Comparison of ENCODE assay signal across 22 cellular contexts in genomic region chr4:169131556-169132208, GRCh38.
DNase-seq lines count a peak whose midpoint lies in the region; ATAC-seq, FAIRE-seq and TF ChIP-seq lines count a peak whose summit lies in the region.
"Had no signal": no experiment of that assay in that cellular context is flagged by ENCODE, and none has a peak within 500 bp of the region (broad histone marks: within the 10 kb centered on the region; RNA-seq: fewer than 3 reads in every experiment).

No MANE protein-coding gene starts in this region.

- POLR2A ChIA-PET in T-cell (lab: Charles Lee) = no interaction called here

- DNase-seq in right lobe of liver (no peak), H54 (ENCODE audit: insufficient read length, low spot score) (no peak), T1000 (lab: John Stamatoyannopoulos, UW) (no peak), T-cell (no peak), COR-L47 (lab: John Stamatoyannopoulos, UW) (no peak)
- DNase-seq: CD8-positive, alpha-beta memory T cell; DMS53; GDM1; HCEC 1CT; KBM-7; NCI-H1105; NCI-H2029 treated with DMSO at 0.1 percent for 48 hours; NCI-H345; NCI-H524; NCI-H82; OCI-M1; Right ventricle myocardium superior had no signal

- no peak overlapping the region for H3K4me3 Mint-ChIP-seq in T-cell
- H3K4me3 Mint-ChIP-seq: CD8-positive, alpha-beta memory T cell; GM23338 had no signal

- no peaks in the 10 kb centered on the region for H3K9me3 Mint-ChIP-seq in T-cell
- H3K9me3 Mint-ChIP-seq: CD8-positive, alpha-beta memory T cell; GM23338 had no signal

- no peak overlapping the region for H3K27ac Mint-ChIP-seq in T-cell
- H3K27ac Mint-ChIP-seq: CD8-positive, alpha-beta memory T cell; GM23338 had no signal

- H3K27ac ChIP-seq in ACC112 (ENCODE audit: low read depth, low read length) (peak overlapping the region; percentile 38; the same call in 1 of the 2 replicates), VCaP (peak overlapping the region; percentile 96), right lobe of liver (peak overlapping the region in 2 of 3 donors; percentile 44 to 77)
- H3K27ac ChIP-seq: C4-2B had no signal

- no peak for TF ChIP-seq CTCF in VCaP (conservative IDR thresholded peaks at IDR 0.05)
- no peak for TF ChIP-seq CTCF in right lobe of liver (IDR thresholded peaks at IDR 0.05)

- no peaks in the 10 kb centered on the region for H3K36me3 Mint-ChIP-seq in T-cell

- FAIRE-seq in H54 (lab: Jason Lieb, UNC) = no peak

- WGBS in right lobe of liver (ENCODE audit: insufficient coverage, low coverage, low lambda C conversion rate, missing lambda C conversion rate) = 75% methylated on average over 9 of the region's 9 CpGs

- TF ChIP-seq POLR2A in right lobe of liver (IDR thresholded peaks at IDR 0.05) (no peak), H54 (IDR thresholded peaks at IDR 0.05; ENCODE audit: low read depth, low read length) (no peak)

- no peak overlapping the region for H2AFZ ChIP-seq in ACC112 (ENCODE audit: low read length, unreplicated experiment)
- H2AFZ ChIP-seq: GM23338 had no signal

- H3K27me3 ChIP-seq in ACC112 (ENCODE audit: insufficient read depth, low read length) (no peaks in the 10 kb centered on the region), right lobe of liver (no peaks in the 10 kb centered on the region)

- H3K4me1 Mint-ChIP-seq in T-cell = no peaks in the 10 kb centered on the region
- H3K4me1 Mint-ChIP-seq: CD8-positive, alpha-beta memory T cell had no signal

- H3K4me1 ChIP-seq in ACC112 (ENCODE audit: control insufficient read depth, insufficient read depth, low read length, unreplicated experiment) (peaks cover 17% of the 10 kb centered on the region), right lobe of liver (peaks cover 0 to 61% (median 7%) of the 10 kb centered on the region in 4 donors)

- no peaks in the 10 kb centered on the region for H3K9me3 ChIP-seq in right lobe of liver

- H3K79me2 ChIP-seq in ACC112 (ENCODE audit: control insufficient read depth, insufficient read depth, low read length, unreplicated experiment) = peaks cover 4% of the 10 kb centered on the region

- CTCF ChIA-PET in T-cell (lab: Charles Lee) = no interaction called here

- H3K27me3 Mint-ChIP-seq in T-cell = peaks cover 6 to 10% of the 10 kb centered on the region in 2 donors

- ATAC-seq in HG02885 (IDR thresholded peaks at IDR 0.05; ENCODE audit: poor library complexity, unreplicated experiment) (peak; percentile 42), right lobe of liver (peak in 3 of 4 donors; percentile 25 to 77 (median 36)), T-cell (replicated peaks in 1 of 4) (no peak)
- ATAC-seq: GM23338 had no signal

- intact Hi-C loops in right lobe of liver (cut with DNase I) = no loop called here

- H3K36me3 ChIP-seq in ACC112 (ENCODE audit: insufficient read depth, low read length) = peaks cover 65% of the 10 kb centered on the region
- H3K36me3 ChIP-seq in right lobe of liver = peaks cover 0 to 10% (median 0%) of the 10 kb centered on the region in 4 donors

- H3K4me3 ChIP-seq in ACC112 (ENCODE audit: low read depth, low read length) (no peak overlapping the region), right lobe of liver (no peak overlapping the region)
- H3K4me3 ChIP-seq: GM23338 had no signal

Comparison
In these comparisons a context has a peak if more than half of its experiments do, and no peak if none do; other contexts are left out.
1. H3K27ac ChIP-seq: peak in every context shown above with its lines; median percentile 96 in VCaP; 60 in right lobe of liver; 38 in ACC112.
2. ATAC-seq: peak in HG02885 (single experiment) and right lobe of liver (3 of 4); none in T-cell (0 of 4).